In the genomic region with DNA sequence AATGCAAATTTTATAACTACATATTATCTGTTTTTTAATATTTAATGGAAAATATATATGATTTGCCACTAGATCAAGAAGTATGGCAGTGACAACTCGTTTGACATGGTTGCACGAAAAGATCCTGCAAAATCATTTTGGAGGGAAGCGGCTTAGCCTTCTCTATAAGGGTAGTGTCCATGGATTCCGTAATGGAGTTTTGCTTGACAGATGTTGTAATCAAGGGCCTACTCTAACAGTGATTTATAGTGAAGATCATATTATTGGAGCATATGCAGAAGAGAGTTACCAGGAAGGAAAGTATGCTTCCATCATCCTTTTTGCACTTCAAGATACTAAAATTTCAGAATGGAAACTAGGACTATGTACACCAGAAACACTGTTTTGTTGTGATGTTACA, we compare ENCODE assay signal across 1 cellular context.
TF ChIP-seq lines count a peak whose summit lies in the region.

No MANE protein-coding gene starts in this region.

TF ChIP-seq in HepG2, 621 proteins besides CTCF, POLR2A, EP300 and RAD21:
- TF ChIP-seq ZNF597 (CRISPR knock-in tag; IDR thresholded peaks at IDR 0.05) = no peak
